Comparison of ENCODE assay signal across 8 cellular contexts in genomic region chr10:62048919-62049636, GRCh38.
DNase-seq lines count a peak whose midpoint lies in the region; ATAC-seq lines count a peak whose summit lies in the region.

No MANE protein-coding gene starts in this region.

- no peak overlapping the region for H4K91ac ChIP-seq in mesenchymal stem cell (ENCODE audit: low read length)

- H2BK120ac ChIP-seq in mesenchymal stem cell (ENCODE audit: low read depth, low read length), result peak overlapping the region; percentile 21

- H4K8ac ChIP-seq in mesenchymal stem cell (ENCODE audit: low read length), result no peak overlapping the region

- peak overlapping the region; percentile 62 to 87 for H3K4me3 ChIP-seq in mesenchymal stem cell (ENCODE audit: insufficient read depth in 1 of 2, low read depth in 1 of 2, low read length in 2 of 2)

- peak; percentile 100 for DNase-seq in ELR (ENCODE audit: low read depth)
- peak; percentile 61 for DNase-seq in NCI-H2227 (lab: John Stamatoyannopoulos, UW; ENCODE audit: unreplicated experiment)
- peak; percentile 79 for DNase-seq in activated CD8-positive, alpha-beta memory T cell treated with anti-CD3 and anti-CD28 coated beads, Interleukin-2, amount 10 ng/mL, durations not matched to agents 7 days and 5 days
- DNase-seq in effector memory CD8-positive, alpha-beta T cell, result peak; percentile 28 to 39 (median 35)
- DNase-seq in mesenchymal stem cell, result peak; percentile 99
- peak; percentile 50 to 65 (median 65) for DNase-seq in stimulated activated CD4-positive, alpha-beta T cell treated with anti-CD3 and anti-CD28 coated beads, TNF-alpha, amount 100 ng/mL, for 4 hours (ENCODE audit: low read depth in 3 of 3)
- no peak for DNase-seq in AML-193 (lab: John Stamatoyannopoulos, UW)
- no peak for DNase-seq in NCI-H187 treated with DMSO at 0.1 percent for 48 hours (lab: John Stamatoyannopoulos, UW)

- no peaks in the 10 kb centered on the region for H3K27me3 Mint-ChIP-seq in activated CD8-positive, alpha-beta memory T cell treated with anti-CD3 and anti-CD28 coated beads, Interleukin-2, amount 10 ng/mL, durations not matched to agents 7 days and 5 days
- H3K27me3 Mint-ChIP-seq in effector memory CD8-positive, alpha-beta T cell, result no peaks in the 10 kb centered on the region

- peak overlapping the region; percentile 13 to 74 for H3K4ac ChIP-seq in mesenchymal stem cell (ENCODE audit: low read depth in 1 of 2, low read length in 2 of 2)

- H3K27me3 ChIP-seq in mesenchymal stem cell (ENCODE audit: control insufficient read depth in 1 of 2, insufficient read depth in 1 of 2, low read length in 2 of 2), result no peaks in the 10 kb centered on the region

- no peak overlapping the region for H3K14ac ChIP-seq in mesenchymal stem cell (ENCODE audit: low read length in 2 of 2)

- CTCF ChIA-PET in activated CD8-positive, alpha-beta memory T cell treated with anti-CD3 and anti-CD28 coated beads, Interleukin-2, amount 10 ng/mL, durations not matched to agents 7 days and 5 days (lab: Charles Lee), result interaction anchor here (1.1 to 5.9 kb wide), 11 partner anchors 11 to 195 kb away, joined by 3 to 50 read pairs (median 7); partner anchors contain the start of gene ARID5B

- peaks cover 93% of the 10 kb centered on the region for H3K4me1 Mint-ChIP-seq in activated CD8-positive, alpha-beta memory T cell treated with anti-CD3 and anti-CD28 coated beads, Interleukin-2, amount 10 ng/mL, durations not matched to agents 7 days and 5 days
- H3K4me1 Mint-ChIP-seq in effector memory CD8-positive, alpha-beta T cell (ENCODE audit: low read depth in 2 of 2), result peaks cover 66 to 83% of the 10 kb centered on the region in 2 donors

- H2BK15ac ChIP-seq in mesenchymal stem cell (ENCODE audit: low read depth, poor library complexity, severe bottlenecking), result no peak overlapping the region

- H3K79me1 ChIP-seq in mesenchymal stem cell (replicated peaks; ENCODE audit: low read length, poor library complexity, severe bottlenecking), result no peaks in the 10 kb centered on the region

- H3K4me1 ChIP-seq in mesenchymal stem cell (ENCODE audit: control insufficient read depth, insufficient read depth, low read depth, low read length), result peaks cover 10% of the 10 kb centered on the region

- peak overlapping the region; percentile 98 for H3K9ac ChIP-seq in mesenchymal stem cell (ENCODE audit: low read length)

- peak overlapping the region; percentile 66 for H2BK5ac ChIP-seq in mesenchymal stem cell (ENCODE audit: low read depth, low read length, poor library complexity, severe bottlenecking)

- H3K36me3 Mint-ChIP-seq in activated CD8-positive, alpha-beta memory T cell treated with anti-CD3 and anti-CD28 coated beads, Interleukin-2, amount 10 ng/mL, durations not matched to agents 7 days and 5 days, result peaks cover 60% of the 10 kb centered on the region
- peaks cover 33% of the 10 kb centered on the region for H3K36me3 Mint-ChIP-seq in effector memory CD8-positive, alpha-beta T cell (ENCODE audit: insufficient read depth)

- H3K9me3 ChIP-seq in mesenchymal stem cell (ENCODE audit: control insufficient read depth, low read length), result no peaks in the 10 kb centered on the region

- peak overlapping the region; percentile 6 to 60 for H3K18ac ChIP-seq in mesenchymal stem cell (ENCODE audit: low read depth in 1 of 2, low read length in 2 of 2)

- H3K9me3 Mint-ChIP-seq in activated CD8-positive, alpha-beta memory T cell treated with anti-CD3 and anti-CD28 coated beads, Interleukin-2, amount 10 ng/mL, durations not matched to agents 7 days and 5 days (ENCODE audit: low read depth), result no peaks in the 10 kb centered on the region
- no peaks in the 10 kb centered on the region for H3K9me3 Mint-ChIP-seq in effector memory CD8-positive, alpha-beta T cell

- H2BK12ac ChIP-seq in mesenchymal stem cell (ENCODE audit: low read length in 2 of 2), result peak overlapping the region in 1 of 2 experiments; percentile 11

- H3K27ac Mint-ChIP-seq in activated CD8-positive, alpha-beta memory T cell treated with anti-CD3 and anti-CD28 coated beads, Interleukin-2, amount 10 ng/mL, durations not matched to agents 7 days and 5 days, result peak overlapping the region; percentile 99
- peak overlapping the region; percentile 97 for H3K27ac Mint-ChIP-seq in effector memory CD8-positive, alpha-beta T cell

- H2AFZ ChIP-seq in mesenchymal stem cell (ENCODE audit: low read depth, low read length), result no peak overlapping the region

- H3K4me2 ChIP-seq in mesenchymal stem cell (ENCODE audit: low read length, poor library complexity, severe bottlenecking), result peak overlapping the region; percentile 67

- H3K23ac ChIP-seq in mesenchymal stem cell (ENCODE audit: low read length in 2 of 2), result peak overlapping the region in 1 of 2 experiments; percentile 17

- H2AK5ac ChIP-seq in mesenchymal stem cell (ENCODE audit: low read length, severe bottlenecking), result peak overlapping the region; percentile 55

- H3K4me3 Mint-ChIP-seq in activated CD8-positive, alpha-beta memory T cell treated with anti-CD3 and anti-CD28 coated beads, Interleukin-2, amount 10 ng/mL, durations not matched to agents 7 days and 5 days, result peak overlapping the region; percentile 83
- H3K4me3 Mint-ChIP-seq in effector memory CD8-positive, alpha-beta T cell, result peak overlapping the region; percentile 81 to 91

- WGBS in mesenchymal stem cell, result 1% methylated on average over 21 of the region's 21 CpGs

- peaks cover 7 to 34% of the 10 kb centered on the region in 2 experiments for H3K36me3 ChIP-seq in mesenchymal stem cell (ENCODE audit: control insufficient read depth in 1 of 2, insufficient read depth in 2 of 2, low read depth in 1 of 2, low read length in 2 of 2)

- peak overlapping the region; percentile 91 for H3K27ac ChIP-seq in mesenchymal stem cell (ENCODE audit: low read length, poor library complexity, severe bottlenecking)

- peak; percentile 29 for ATAC-seq in activated CD8-positive, alpha-beta memory T cell treated with anti-CD3 and anti-CD28 coated beads, Interleukin-2, amount 10 ng/mL, durations not matched to agents 7 days and 5 days
- ATAC-seq in effector memory CD8-positive, alpha-beta T cell (replicated peaks), result peak; percentile 35

Comparison
In these comparisons a context has a peak if more than half of its experiments do, and no peak if none do; other contexts are left out.
1. DNase-seq: peak in ELR (single experiment), NCI-H2227 (single experiment), activated CD8-positive, alpha-beta memory T cell treated with anti-CD3 and anti-CD28 coated beads, Interleukin-2, amount 10 ng/mL, durations not matched to agents 7 days and 5 days (single experiment), effector memory CD8-positive, alpha-beta T cell (3 of 3), mesenchymal stem cell (single experiment) and stimulated activated CD4-positive, alpha-beta T cell treated with anti-CD3 and anti-CD28 coated beads, TNF-alpha, amount 100 ng/mL, for 4 hours (3 of 3); none in AML-193 (0 of 2) and NCI-H187 treated with DMSO at 0.1 percent for 48 hours (single experiment).